Comparison of ENCODE assay signal across 8 cellular contexts in genomic region chr11:43360361-43361032, GRCh38. TPM values are rescaled to one million over a fixed set of nuclear protein-coding genes. Genes with fewer than 3 reads are reported as not detected.
DNase-seq lines count a peak whose midpoint lies in the region; ATAC-seq and TF ChIP-seq lines count a peak whose summit lies in the region.

No MANE protein-coding gene starts in this region.

- DNase-seq in Calu3: no peak
- DNase-seq in LoVo (ENCODE audit: low spot score): peak; percentile 11
- DNase-seq in adipocyte (ENCODE audit: low read depth): peak; percentile 55
- DNase-seq in foreskin keratinocyte: no peak
- DNase-seq in NCI-H345 treated with DMSO at 0.1 percent for 48 hours (lab: John Stamatoyannopoulos, UW; ENCODE audit: unreplicated experiment): no peak
- no peak for DNase-seq in NCI-H526 treated with DMSO at 0.1 percent for 48 hours (lab: John Stamatoyannopoulos, UW)

- peaks cover 3% of the 10 kb centered on the region for H3K36me3 ChIP-seq in adipocyte (ENCODE audit: control insufficient read depth, insufficient read depth, low read length, severe bottlenecking)
- peaks cover 2 to 7% of the 10 kb centered on the region in 2 donors for H3K36me3 ChIP-seq in muscle layer of duodenum (ENCODE audit: control insufficient read depth in 1 of 2, insufficient read depth in 2 of 2, low read length in 2 of 2)

- H3K4me3 ChIP-seq in adipocyte (ENCODE audit: low read length) (peak overlapping the region; percentile 92), muscle layer of duodenum (ENCODE audit: low read depth in 1 of 2, low read length in 2 of 2) (peak overlapping the region; percentile 96 to 98)

- BruUV-seq in Calu3 (replicated peaks; lab: Mats Ljungman, UMichigan): no TSS peak

- TF ChIP-seq CTCF in Calu3 (IDR thresholded peaks at IDR 0.05; ENCODE audit: unreplicated experiment) (no peak), foreskin keratinocyte (conservative IDR thresholded peaks at IDR 0.05) (no peak)

- CTCF ChIA-PET in Calu3 (lab: Charles Lee): interaction anchor here (0.7 kb wide), 1 partner anchor 257 kb away, joined by 3 read pairs; no protein-coding TSS in a partner anchor

- no peaks in the 10 kb centered on the region for H3K9me3 ChIP-seq in adipocyte (ENCODE audit: control insufficient read depth, low read length)
- H3K9me3 ChIP-seq in muscle layer of duodenum (ENCODE audit: control insufficient read depth in 1 of 2, low read length in 2 of 2): no peaks in the 10 kb centered on the region

- no peaks in the 10 kb centered on the region for H3K9me3 Mint-ChIP-seq in Calu3 (ENCODE audit: low read depth, unreplicated experiment)

- intact Hi-C loops in Calu3 (cut with micrococcal nuclease; ENCODE audit: unreplicated experiment): no loop called here

- H3K4me1 ChIP-seq in adipocyte (ENCODE audit: control insufficient read depth, insufficient read depth, low read length): peaks cover 28% of the 10 kb centered on the region
- H3K4me1 ChIP-seq in muscle layer of duodenum (ENCODE audit: control insufficient read depth in 1 of 2, insufficient read depth in 2 of 2, low read length in 2 of 2): peaks cover 14 to 21% of the 10 kb centered on the region in 2 donors
- H3K4me1 ChIP-seq in foreskin keratinocyte: no peaks in the 10 kb centered on the region

- peaks cover 11% of the 10 kb centered on the region for H3K4me1 Mint-ChIP-seq in Calu3 (ENCODE audit: low read depth, unreplicated experiment)

- H3K27ac Mint-ChIP-seq in Calu3 (ENCODE audit: unreplicated experiment): peak overlapping the region; percentile 89

- H3K36me3 Mint-ChIP-seq in Calu3 (ENCODE audit: insufficient read depth, unreplicated experiment): peaks cover 27% of the 10 kb centered on the region

- peak overlapping the region; percentile 95 for H3K9ac ChIP-seq in adipocyte (ENCODE audit: low read length)

- ATAC-seq in foreskin keratinocyte (no peak), GM18867 (IDR thresholded peaks at IDR 0.05; ENCODE audit: unreplicated experiment) (no peak)

- H3K27ac ChIP-seq in muscle layer of duodenum (ENCODE audit: low read length) (peak overlapping the region; percentile 74), foreskin keratinocyte (no peak overlapping the region)

- H3K27me3 ChIP-seq in adipocyte (replicated peaks; ENCODE audit: control insufficient read depth, insufficient read depth, low read length) (no peaks in the 10 kb centered on the region), muscle layer of duodenum (ENCODE audit: low read depth, low read length) (no peaks in the 10 kb centered on the region), foreskin keratinocyte (no peaks in the 10 kb centered on the region)

- peak overlapping the region; percentile 82 for H3K4me3 Mint-ChIP-seq in Calu3 (ENCODE audit: low read depth, unreplicated experiment)

- no peaks in the 10 kb centered on the region for H3K27me3 Mint-ChIP-seq in Calu3 (ENCODE audit: unreplicated experiment)

RNA-seq across cellular contexts. Expression of gene TTC17, which starts 1.8 kb away (rescaled TPM):
- 77.7 and 79.0 TPM in 2 replicates for total RNA-seq in Calu3 (2022)
- total RNA-seq in foreskin keratinocyte: 30.9 and 32.1 TPM in 2 replicates
- polyA plus RNA-seq in foreskin keratinocyte: 12.2 and 12.9 TPM in 2 replicates

RNA-seq across cellular contexts. Expression of gene API5, which starts 48.7 kb away (rescaled TPM):
- 114 and 117 TPM in 2 replicates for total RNA-seq in Calu3 (2022)
- total RNA-seq in foreskin keratinocyte: 113 and 122 TPM in 2 replicates
- 39.6 and 48.7 TPM in 2 replicates for polyA plus RNA-seq in foreskin keratinocyte

Comparison
In these comparisons a context has a peak if more than half of its experiments do, and no peak if none do; other contexts are left out.
1. DNase-seq: peak in LoVo (single experiment) and adipocyte (single experiment); none in Calu3 (single experiment), foreskin keratinocyte (0 of 2), NCI-H345 treated with DMSO at 0.1 percent for 48 hours (single experiment) and NCI-H526 treated with DMSO at 0.1 percent for 48 hours (single experiment).